ENCODE assay signal across 7 cellular contexts in genomic region chr14:61322011-61322798, GRCh38. TPM values are rescaled to one million over a fixed set of nuclear protein-coding genes. Genes with fewer than 3 reads are reported as not detected.
DNase-seq lines count a peak whose midpoint lies in the region; ATAC-seq and TF ChIP-seq lines count a peak whose summit lies in the region.

No MANE protein-coding gene starts in this region.

- no peak for TF ChIP-seq POLR2A in right lobe of liver (IDR thresholded peaks at IDR 0.05)
- TF ChIP-seq POLR2A in thyroid gland (IDR thresholded peaks at IDR 0.05): peak in 1 of 2 donors; percentile 67

- ATAC-seq in GM21528 (IDR thresholded peaks at IDR 0.05; ENCODE audit: low FRiP score, unreplicated experiment) (peak; percentile 26), right lobe of liver (peak; percentile 3 to 39 (median 20))

- TF ChIP-seq CTCF in PC-9 (conservative IDR thresholded peaks at IDR 0.05): no peak
- TF ChIP-seq CTCF in right lobe of liver (IDR thresholded peaks at IDR 0.05): no peak
- no peak for TF ChIP-seq CTCF in thyroid gland (IDR thresholded peaks at IDR 0.05)
- TF ChIP-seq CTCF in HFFc6 (IDR thresholded peaks at IDR 0.05): no peak

- peaks cover 55% of the 10 kb centered on the region for H3K79me2 ChIP-seq in PC-9 (ENCODE audit: low read depth)

- H2AFZ ChIP-seq in PC-9: peak overlapping the region; percentile 75

- no peaks in the 10 kb centered on the region for H4K20me1 ChIP-seq in PC-9 (ENCODE audit: insufficient read depth)

- no peak overlapping the region for H3K4me3 Mint-ChIP-seq in HFFc6

- H3K36me3 Mint-ChIP-seq in HFFc6 (ENCODE audit: low read depth): no peaks in the 10 kb centered on the region

- H3K36me3 ChIP-seq in PC-9 (ENCODE audit: low read depth) (peaks cover 15% of the 10 kb centered on the region; the same call in 1 of the 2 replicates), right lobe of liver (no peaks in the 10 kb centered on the region), thyroid gland (no peaks in the 10 kb centered on the region)

- H3K27me3 ChIP-seq in PC-9 (ENCODE audit: insufficient read depth, low read depth) (no peaks in the 10 kb centered on the region), right lobe of liver (no peaks in the 10 kb centered on the region), thyroid gland (no peaks in the 10 kb centered on the region)

- intact Hi-C loops in PC-9 (cut with micrococcal nuclease; ENCODE audit: unreplicated experiment) (loop anchor here (1.0 kb wide), 1 partner anchor 34 kb away; no protein-coding TSS in a partner anchor), right lobe of liver (cut with DNase I) (no loop called here), thyroid gland (cut with DNase I) (no loop called here)

- H3F3A ChIP-seq in PC-9 (ENCODE audit: insufficient read depth, low read depth): peaks cover 9% of the 10 kb centered on the region; the same call in 1 of the 2 replicates

- no peaks in the 10 kb centered on the region for H3K4me1 Mint-ChIP-seq in HFFc6 (ENCODE audit: low read depth)

- H3K27me3 Mint-ChIP-seq in HFFc6 (ENCODE audit: insufficient read depth): peaks cover 3% of the 10 kb centered on the region

- no peak overlapping the region for H3K27ac Mint-ChIP-seq in HFFc6

- POLR2A ChIA-PET in PC-9 (lab: Charles Lee; ENCODE audit: unreplicated experiment): interaction anchor here (0.6 to 1.0 kb wide), 6 partner anchors 12 to 398 kb away, joined by 3 to 12 read pairs (median 5); no protein-coding TSS in a partner anchor

- H3K9me3 ChIP-seq in PC-9 (ENCODE audit: insufficient read depth, low read depth) (peaks cover 9% of the 10 kb centered on the region), right lobe of liver (no peaks in the 10 kb centered on the region), thyroid gland (no peaks in the 10 kb centered on the region)

- WGBS in right lobe of liver (ENCODE audit: insufficient coverage, low coverage, low lambda C conversion rate, missing lambda C conversion rate): 8% methylated on average over 16 of the region's 63 CpGs
- 2% methylated on average over 39 to 44 of the region's 63 CpGs for WGBS in thyroid gland, 2 donors

- no peaks in the 10 kb centered on the region for H3K9me2 ChIP-seq in PC-9 (ENCODE audit: insufficient read depth)

- H3K9me3 Mint-ChIP-seq in HFFc6: no peaks in the 10 kb centered on the region

- peak overlapping the region; percentile 59 for H3K4me3 ChIP-seq in PC-9
- peak overlapping the region; percentile 52 to 61 (median 59) for H3K4me3 ChIP-seq in right lobe of liver
- H3K4me3 ChIP-seq in thyroid gland (replicated peaks in 1 of 3): peak overlapping the region; percentile 65 to 73 (median 70)

- CTCF ChIA-PET in PC-9 (lab: Charles Lee): interaction anchor here (0.5 to 1.1 kb wide), 4 partner anchors 41 to 116 kb away, joined by 3 to 6 read pairs (median 4); partner anchors contain the start of gene TMEM30B

- BruUV-seq in PC-9 (replicated peaks; lab: Mats Ljungman, UMichigan): no TSS peak

- peak overlapping the region; percentile 52 for H3K27ac ChIP-seq in PC-9
- H3K27ac ChIP-seq in caudate nucleus (ENCODE audit: low read depth, low read length): peak overlapping the region; percentile 37
- peak overlapping the region; percentile 60 to 71 (median 63) for H3K27ac ChIP-seq in right lobe of liver
- H3K27ac ChIP-seq in thyroid gland: peak overlapping the region; percentile 75 to 87 (median 84)

- H3K4me2 ChIP-seq in PC-9: peak overlapping the region; percentile 99

- H3K4me1 ChIP-seq in PC-9 (replicated peaks; ENCODE audit: insufficient read depth) (peaks cover 37% of the 10 kb centered on the region), right lobe of liver (peaks cover 0 to 14% (median 1%) of the 10 kb centered on the region in 4 donors), thyroid gland (peaks cover 18 to 38% of the 10 kb centered on the region in 2 donors)

- DNase-seq in PC-9 (peak; percentile 71 to 74), caudate nucleus (lab: John Stamatoyannopoulos, UW) (peak in 2 of 61 donors; percentile 7 to 44), right lobe of liver (peak; percentile 55 to 65 (median 62)), thyroid gland (peak; percentile 83 to 88), HFFc6 (no peak), globus pallidus (ENCODE audit: low spot score) (no peak)

RNA-seq across cellular contexts. Expression of gene PRKCH, which starts 0.8 kb away (rescaled TPM):
- total RNA-seq in PC-9 (2021) (32.4 and 49.8 TPM in 2 replicates), right lobe of liver (10 to 100 TPM in 2 of 6 experiments, 1 to 10 TPM in 4; 5.0 to 12.1 (median 8.8) TPM), thyroid gland (10 to 100 TPM; 34.0 to 68.7 (median 49.8) TPM)
- total RNA-seq in HFFc6 (2021; fragmentation: NEBNext Ultra II Directional; extraction: Animal tissue kit (Norgen Biotek cat#: 25700)): 1 to 10 TPM in 1 of 6 experiments, under 1 TPM in 5; 0.17 to 1.2 (median 0.35) TPM

RNA-seq across cellular contexts. Expression of gene TMEM30B, which starts 41.1 kb away (rescaled TPM):
- total RNA-seq in PC-9 (2021): 15.2 and 19.6 TPM in 2 replicates
- total RNA-seq in right lobe of liver: 1 to 10 TPM; 4.5 to 10.0 (median 6.7) TPM
- 100 to 1,000 TPM in 3 of 4 donors, 10 to 100 TPM in 1; 91.0 to 153 (median 124) TPM for total RNA-seq in thyroid gland
- not detected for total RNA-seq in HFFc6 (2021; fragmentation: NEBNext Ultra II Directional; extraction: Animal tissue kit (Norgen Biotek cat#: 25700))

Comparison
In these comparisons a context has a peak if more than half of its experiments do, and no peak if none do; other contexts are left out.
1. DNase-seq: peak in PC-9 (2 of 2), right lobe of liver (3 of 3) and thyroid gland (2 of 2); none in HFFc6 (single experiment) and globus pallidus (single experiment).
2. RNA of gene TMEM30B, which starts 41.1 kb away (total RNA-seq): 91.0 to 153 TPM in thyroid gland, 15.2 to 19.6 TPM in PC-9 and 4.5 to 10.0 TPM in right lobe of liver; not detected in HFFc6; every median in the first group is over 4 times any median in the second.
3. Peak in every context shown above with its lines, with median percentiles within 50 percentile points of each other: H3K27ac ChIP-seq and H3K4me3 ChIP-seq.